In genomic region chr16:58426095-58426494, GRCh38 we compare ENCODE assay signal across 8 cellular contexts. TPM values are rescaled to one million over a fixed set of nuclear protein-coding genes. Genes with fewer than 3 reads are reported as not detected.
DNase-seq lines count a peak whose midpoint lies in the region; ATAC-seq and TF ChIP-seq lines count a peak whose summit lies in the region.

No MANE protein-coding gene starts in this region.

- H2AFZ ChIP-seq in PC-9: no peak overlapping the region

- intact Hi-C loops in activated CD8-positive, alpha-beta T cell treated with anti-CD3 and anti-CD28 coated beads for 36 hours (cut with micrococcal nuclease): no loop called here
- intact Hi-C loops in PC-9 (cut with micrococcal nuclease; ENCODE audit: unreplicated experiment): no loop called here

- POLR2A ChIA-PET in activated CD8-positive, alpha-beta T cell treated with anti-CD3 and anti-CD28 coated beads for 36 hours (lab: Charles Lee): no interaction called here
- POLR2A ChIA-PET in PC-9 (lab: Charles Lee; ENCODE audit: unreplicated experiment): no interaction called here

- no peaks in the 10 kb centered on the region for H3K79me2 ChIP-seq in PC-9 (ENCODE audit: low read depth)

- peak; percentile 58 to 98 for ATAC-seq in activated naive CD4-positive, alpha-beta T cell treated with anti-CD3 and anti-CD28 coated beads, Interleukin-2, amount 50 U/mL, for 72 hours
- ATAC-seq in HG03196 (IDR thresholded peaks at IDR 0.05; ENCODE audit: unreplicated experiment): peak; percentile 73
- peak; percentile 91 for ATAC-seq in activated CD8-positive, alpha-beta T cell treated with anti-CD3 and anti-CD28 coated beads for 36 hours

- DNase-seq in activated naive CD4-positive, alpha-beta T cell treated with anti-CD3 and anti-CD28 coated beads, Interleukin-2, amount 50 U/mL, for 72 hours (ENCODE audit: low spot score in 2 of 2): peak in 1 of 2 donors; percentile 66
- DNase-seq in activated naive CD4-positive, alpha-beta T cell treated with Interleukin-2 at 50 U/mL for 16 hours: no peak
- DNase-seq in activated CD8-positive, alpha-beta T cell treated with anti-CD3 and anti-CD28 coated beads for 36 hours: peak; percentile 72
- DNase-seq in stimulated activated CD8-positive, alpha-beta memory T cell treated with anti-CD3 and anti-CD28 coated beads, Interleukin-12 subunit alpha, Interleukin-12 subunit beta, amount 100 ng/mL, for 1 hour (ENCODE audit: low read depth): peak; percentile 4
- DNase-seq in amniotic stem cell (lab: John Stamatoyannopoulos, UW): no peak
- DNase-seq in PC-9: no peak
- no peak for DNase-seq in HFFc6

- no peaks in the 10 kb centered on the region for H3K9me3 ChIP-seq in PC-9 (ENCODE audit: insufficient read depth, low read depth)

- H3K36me3 Mint-ChIP-seq in activated naive CD4-positive, alpha-beta T cell treated with anti-CD3 and anti-CD28 coated beads, Interleukin-2, amount 50 U/mL, for 72 hours: no peaks in the 10 kb centered on the region
- H3K36me3 Mint-ChIP-seq in activated CD8-positive, alpha-beta T cell treated with anti-CD3 and anti-CD28 coated beads for 36 hours (ENCODE audit: low read depth): no peaks in the 10 kb centered on the region
- no peaks in the 10 kb centered on the region for H3K36me3 Mint-ChIP-seq in HFFc6 (ENCODE audit: low read depth)

- no peak for TF ChIP-seq CTCF in activated CD8-positive, alpha-beta T cell treated with anti-CD3 and anti-CD28 coated beads for 36 hours (IDR thresholded peaks at IDR 0.05)
- TF ChIP-seq CTCF in PC-9 (conservative IDR thresholded peaks at IDR 0.05) (no peak), HFFc6 (IDR thresholded peaks at IDR 0.05) (no peak)

- H3K36me3 ChIP-seq in PC-9 (ENCODE audit: low read depth): no peaks in the 10 kb centered on the region

- peaks cover 8% of the 10 kb centered on the region for H3K27me3 Mint-ChIP-seq in activated CD8-positive, alpha-beta T cell treated with anti-CD3 and anti-CD28 coated beads for 36 hours
- H3K27me3 Mint-ChIP-seq in HFFc6 (ENCODE audit: insufficient read depth): peaks cover 33% of the 10 kb centered on the region

- peaks cover 17% of the 10 kb centered on the region for H3K4me1 Mint-ChIP-seq in activated CD8-positive, alpha-beta T cell treated with anti-CD3 and anti-CD28 coated beads for 36 hours (ENCODE audit: low read depth)
- H3K4me1 Mint-ChIP-seq in HFFc6 (ENCODE audit: low read depth): peaks cover 7% of the 10 kb centered on the region

- CTCF ChIA-PET in activated CD8-positive, alpha-beta T cell treated with anti-CD3 and anti-CD28 coated beads for 36 hours (lab: Charles Lee): interaction anchor here (1.1 to 4.2 kb wide), 2 partner anchors 14 to 89 kb away, joined by 3 to 13 read pairs; no protein-coding TSS in a partner anchor
- CTCF ChIA-PET in PC-9 (lab: Charles Lee): no interaction called here

- no peaks in the 10 kb centered on the region for H3K9me3 Mint-ChIP-seq in activated naive CD4-positive, alpha-beta T cell treated with anti-CD3 and anti-CD28 coated beads, Interleukin-2, amount 50 U/mL, for 72 hours
- no peaks in the 10 kb centered on the region for H3K9me3 Mint-ChIP-seq in activated CD8-positive, alpha-beta T cell treated with anti-CD3 and anti-CD28 coated beads for 36 hours
- no peaks in the 10 kb centered on the region for H3K9me3 Mint-ChIP-seq in HFFc6

- H3K27ac Mint-ChIP-seq in activated naive CD4-positive, alpha-beta T cell treated with anti-CD3 and anti-CD28 coated beads, Interleukin-2, amount 50 U/mL, for 72 hours: no peak overlapping the region
- H3K27ac Mint-ChIP-seq in activated CD8-positive, alpha-beta T cell treated with anti-CD3 and anti-CD28 coated beads for 36 hours: no peak overlapping the region
- no peak overlapping the region for H3K27ac Mint-ChIP-seq in HFFc6

- no peak overlapping the region for H3K4me2 ChIP-seq in PC-9

- no peak overlapping the region for H3K4me3 Mint-ChIP-seq in activated CD8-positive, alpha-beta T cell treated with anti-CD3 and anti-CD28 coated beads for 36 hours
- H3K4me3 Mint-ChIP-seq in HFFc6: no peak overlapping the region

- no peaks in the 10 kb centered on the region for H4K20me1 ChIP-seq in PC-9 (ENCODE audit: insufficient read depth)

- BruUV-seq in PC-9 (replicated peaks; lab: Mats Ljungman, UMichigan): no TSS peak

- H3K4me3 ChIP-seq in PC-9: no peak overlapping the region

- no peak overlapping the region for H3K27ac ChIP-seq in PC-9

- H3K9me2 ChIP-seq in PC-9 (ENCODE audit: insufficient read depth): no peaks in the 10 kb centered on the region

- peaks cover 12% of the 10 kb centered on the region for H3K4me1 ChIP-seq in PC-9 (replicated peaks; ENCODE audit: insufficient read depth)

- H3F3A ChIP-seq in PC-9 (ENCODE audit: insufficient read depth, low read depth): peaks cover 15% of the 10 kb centered on the region

- no peaks in the 10 kb centered on the region for H3K27me3 ChIP-seq in PC-9 (ENCODE audit: insufficient read depth, low read depth)

RNA-seq across cellular contexts. Expression of gene GINS3, which starts 33.8 kb away (rescaled TPM):
- total RNA-seq in activated naive CD4-positive, alpha-beta T cell treated with anti-CD3 and anti-CD28 coated beads, Interleukin-2, amount 50 U/mL, for 72 hours: 10 to 100 TPM; 22.2 to 24.4 TPM
- total RNA-seq in activated CD8-positive, alpha-beta T cell treated with anti-CD3 and anti-CD28 coated beads for 36 hours: 10 to 100 TPM; 16.0 to 18.1 TPM
- 11.3 and 12.4 TPM in 2 replicates for total RNA-seq in PC-9 (2021)
- 1 to 10 TPM; 3.0 to 6.4 (median 5.9) TPM for total RNA-seq in HFFc6 (2021; fragmentation: NEBNext Ultra II Directional; extraction: Animal tissue kit (Norgen Biotek cat#: 25700))

Comparison
In these comparisons a context has a peak if more than half of its experiments do, and no peak if none do; other contexts are left out.
1. DNase-seq: peak in activated CD8-positive, alpha-beta T cell treated with anti-CD3 and anti-CD28 coated beads for 36 hours (single experiment) and stimulated activated CD8-positive, alpha-beta memory T cell treated with anti-CD3 and anti-CD28 coated beads, Interleukin-12 subunit alpha, Interleukin-12 subunit beta, amount 100 ng/mL, for 1 hour (single experiment); none in activated naive CD4-positive, alpha-beta T cell treated with Interleukin-2 at 50 U/mL for 16 hours (single experiment), amniotic stem cell (single experiment), PC-9 (0 of 2) and HFFc6 (single experiment).
2. Peak in every context shown above with its lines, with median percentiles within 50 percentile points of each other: ATAC-seq.